8 cellular contexts compared by ENCODE assay signal in the genomic region with DNA sequence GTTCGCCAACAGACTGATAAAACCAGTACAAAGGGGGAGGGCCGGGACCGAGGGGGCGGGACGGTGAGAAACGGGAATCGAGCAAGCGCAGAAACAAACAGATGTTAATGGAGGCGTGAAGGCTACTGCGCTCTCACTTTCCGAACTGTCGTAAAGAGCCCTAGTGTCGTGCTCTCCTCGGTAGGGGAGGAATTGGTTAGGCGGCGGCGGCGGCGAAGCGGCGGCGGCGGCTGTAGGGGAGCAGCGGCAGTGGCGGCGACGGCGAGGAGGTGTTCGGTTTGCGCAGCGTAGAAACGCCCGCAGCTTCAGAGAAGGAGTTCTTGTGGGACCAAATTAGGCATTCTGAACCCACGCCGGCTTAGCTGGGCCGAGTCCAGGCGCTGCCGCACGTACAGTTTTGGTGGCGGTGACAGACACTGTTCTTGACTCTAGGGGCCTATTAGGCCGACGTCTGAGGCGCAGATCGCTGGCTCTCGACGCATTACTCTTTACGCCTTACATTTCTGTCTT.
DNase-seq lines count a peak whose midpoint lies in the region; TF ChIP-seq lines count a peak whose summit lies in the region.

Gene RNF111 (plus strand): TSS at position 163 of the 510 bp plus-strand sequence. CDS start 43,160 bp downstream, outside the sequence.

- peaks cover 58% of the 10 kb centered on the region for H3K4me1 Mint-ChIP-seq in activated naive CD4-positive, alpha-beta T cell treated with anti-CD3 and anti-CD28 coated beads, Interleukin-2, amount 10 ng/mL, durations not matched to agents 7 days and 5 days

- no peaks in the 10 kb centered on the region for H3K9me3 Mint-ChIP-seq in activated naive CD4-positive, alpha-beta T cell treated with anti-CD3 and anti-CD28 coated beads, Interleukin-2, amount 10 ng/mL, durations not matched to agents 7 days and 5 days

- peaks cover 24% of the 10 kb centered on the region for H3K36me3 ChIP-seq in SK-N-MC (ENCODE audit: insufficient read depth, low read length)

- H3K27ac ChIP-seq in SK-N-MC, result peak within 1 kb of the TSS; percentile 48; the same call in 1 of the 2 replicates

- DNase-seq in GF-D8 (lab: John Stamatoyannopoulos, UW) (peak; percentile 86), HEK293T (ENCODE audit: extremely low spot score) (peak; percentile 76), NB4 (ENCODE audit: low read depth) (peak; percentile 95), SK-N-MC (ENCODE audit: low read depth, low spot score) (peak; percentile 80), germinal center (ENCODE audit: low spot score) (peak; percentile 92), non-pigmented ciliary epithelial cell (ENCODE audit: low read depth) (peak; percentile 83), superior temporal gyrus (ENCODE audit: extremely low spot score) (peak; percentile 98)
- DNase-seq in activated naive CD4-positive, alpha-beta T cell treated with anti-CD3 and anti-CD28 coated beads, Interleukin-2, amount 10 ng/mL, durations not matched to agents 7 days and 5 days, result peak; percentile 94

- peak; percentile 82 for TF ChIP-seq POLR2A in NB4 (IDR thresholded peaks at IDR 0.05; ENCODE audit: extremely low read depth, insufficient read length)

- CTCF ChIA-PET in HEK293T (lab: Yijun Ruan, JAX), result no interaction called here
- CTCF ChIA-PET in activated naive CD4-positive, alpha-beta T cell treated with anti-CD3 and anti-CD28 coated beads, Interleukin-2, amount 10 ng/mL, durations not matched to agents 7 days and 5 days (lab: Charles Lee), result no interaction called here

- no peak for TF ChIP-seq CTCF in NB4 (IDR thresholded peaks at IDR 0.05; ENCODE audit: low read depth, low read length)

- H3K4me3 ChIP-seq in NB4 (ENCODE audit: low read depth, low read length) (peak within 1 kb of the TSS; percentile 98), SK-N-MC (peak within 1 kb of the TSS; percentile 97)

- POLR2A ChIA-PET in HEK293T (lab: Yijun Ruan, JAX), result no interaction called here

- H3K9ac ChIP-seq in SK-N-MC (ENCODE audit: insufficient read length), result peak within 1 kb of the TSS; percentile 87

- peaks cover 18% of the 10 kb centered on the region for H3K27me3 Mint-ChIP-seq in activated naive CD4-positive, alpha-beta T cell treated with anti-CD3 and anti-CD28 coated beads, Interleukin-2, amount 10 ng/mL, durations not matched to agents 7 days and 5 days

- H3K4me3 Mint-ChIP-seq in activated naive CD4-positive, alpha-beta T cell treated with anti-CD3 and anti-CD28 coated beads, Interleukin-2, amount 10 ng/mL, durations not matched to agents 7 days and 5 days, result peak within 1 kb of the TSS; percentile 98

- H3K36me3 Mint-ChIP-seq in activated naive CD4-positive, alpha-beta T cell treated with anti-CD3 and anti-CD28 coated beads, Interleukin-2, amount 10 ng/mL, durations not matched to agents 7 days and 5 days, result peaks cover 21% of the 10 kb centered on the region

- H3K9me3 ChIP-seq in SK-N-MC (ENCODE audit: low read depth, low read length), result no peaks in the 10 kb centered on the region

- H3K27ac Mint-ChIP-seq in activated naive CD4-positive, alpha-beta T cell treated with anti-CD3 and anti-CD28 coated beads, Interleukin-2, amount 10 ng/mL, durations not matched to agents 7 days and 5 days, result peak within 1 kb of the TSS; percentile 87

TF ChIP-seq in HEK293T, 16 proteins besides CTCF, POLR2A, EP300 and RAD21:
- TF ChIP-seq ZNF384 (IDR thresholded peaks at IDR 0.05) (no peak), L3MBTL2 (conservative IDR thresholded peaks at IDR 0.05) (no peak), PKNOX1 (IDR thresholded peaks at IDR 0.05) (no peak)

Comparison
In these comparisons a context has a peak if more than half of its experiments do, and no peak if none do; other contexts are left out.
1. Peak in every context shown above with its lines: DNase-seq, H3K4me3 ChIP-seq and H3K27ac ChIP-seq.